8 cellular contexts compared by ENCODE assay signal in genomic region chr17:5439446-5439764, GRCh38. TPM values are rescaled to one million over a fixed set of nuclear protein-coding genes. Genes with fewer than 3 reads are reported as not detected.
DNase-seq lines count a peak whose midpoint lies in the region; TF ChIP-seq lines count a peak whose summit lies in the region.

No MANE protein-coding gene starts in this region.

- H3K27ac ChIP-seq in BLaER1 treated with 17β-estradiol and CSF1 and Interleukin-3, amounts not matched to agents 10 nM and 100 nM, result peak overlapping the region; percentile 27 to 91 (median 88); a peak in 15 of 22 replicates
- peak overlapping the region; percentile 50 for H3K27ac ChIP-seq in neural cell (ENCODE audit: low read length)

- no peaks in the 10 kb centered on the region for H3K9me3 ChIP-seq in BLaER1 treated with 17β-estradiol and CSF1 and Interleukin-3, amounts not matched to agents 10 nM and 100 nM (replicated peaks in 1 of 11)
- no peaks in the 10 kb centered on the region for H3K9me3 ChIP-seq in neural cell (ENCODE audit: low read length)

- no peaks in the 10 kb centered on the region for H3K9me2 ChIP-seq in neural cell (ENCODE audit: insufficient read depth, low read length)

- peaks cover 31 to 43% (median 37%) of the 10 kb centered on the region in 10 experiments for H3K4me1 ChIP-seq in BLaER1 treated with 17β-estradiol and CSF1 and Interleukin-3, amounts not matched to agents 10 nM and 100 nM

- peak overlapping the region; percentile 66 to 93 (median 89) for H3K27ac Mint-ChIP-seq in IgD-negative memory B cell

- H3K27me3 Mint-ChIP-seq in IgD-negative memory B cell, result no peaks in the 10 kb centered on the region

- peaks cover 16 to 25% (median 24%) of the 10 kb centered on the region in 3 donors for H3K4me1 Mint-ChIP-seq in IgD-negative memory B cell

- TF ChIP-seq RAD21 in neural cell (conservative IDR thresholded peaks at IDR 0.05), result no peak

- H3K79me2 ChIP-seq in neural cell (replicated peaks; ENCODE audit: insufficient read depth, low read length), result peaks cover 29% of the 10 kb centered on the region

- no peak for DNase-seq in choroid plexus epithelial cell (ENCODE audit: low read depth)
- no peak for DNase-seq in H4 (ENCODE audit: low spot score)
- no peak for DNase-seq in NCI-H2196 (lab: John Stamatoyannopoulos, UW; ENCODE audit: unreplicated experiment)
- no peak for DNase-seq in NCI-H1105 treated with DMSO at 0.1 percent for 48 hours (lab: John Stamatoyannopoulos, UW)
- no peak for DNase-seq in stimulated activated CD4-positive, alpha-beta T cell treated with anti-CD3 and anti-CD28 coated beads, Interleukin-4, amount 100 ng/mL, for 4 hours

- H3F3A ChIP-seq in neural cell (ENCODE audit: insufficient read depth, low read length, poor library complexity, severe bottlenecking), result no peaks in the 10 kb centered on the region

- peak overlapping the region; percentile 32 to 98 (median 81) for H3K4me2 ChIP-seq in BLaER1 treated with 17β-estradiol and CSF1 and Interleukin-3, amounts not matched to agents 10 nM and 100 nM
- H3K4me2 ChIP-seq in neural cell (ENCODE audit: low read length), result peak overlapping the region; percentile 60

- H3K27me3 ChIP-seq in BLaER1 treated with 17β-estradiol and CSF1 and Interleukin-3, amounts not matched to agents 10 nM and 100 nM, result no peaks in the 10 kb centered on the region
- no peaks in the 10 kb centered on the region for H3K27me3 ChIP-seq in neural cell (ENCODE audit: insufficient read depth, low read depth, low read length)

- peaks cover 0 to 84% (median 60%) of the 10 kb centered on the region in 11 experiments; a peak in 20 of 22 replicates for H4K20me1 ChIP-seq in BLaER1 treated with 17β-estradiol and CSF1 and Interleukin-3, amounts not matched to agents 10 nM and 100 nM
- no peaks in the 10 kb centered on the region for H4K20me1 ChIP-seq in neural cell (ENCODE audit: insufficient read depth)

- peak overlapping the region; percentile 67 to 91 (median 77) for H3K4me3 Mint-ChIP-seq in IgD-negative memory B cell

- H3K36me3 Mint-ChIP-seq in IgD-negative memory B cell, result peaks cover 2% of the 10 kb centered on the region

- H3K4me3 ChIP-seq in BLaER1 treated with 17β-estradiol and CSF1 and Interleukin-3, amounts not matched to agents 10 nM and 100 nM, result peak overlapping the region; percentile 79 to 97 (median 87); a peak in 19 of 20 replicates
- H3K4me3 ChIP-seq in choroid plexus epithelial cell (ENCODE audit: low read depth, low read length), result peak overlapping the region; percentile 37
- peak overlapping the region; percentile 76 for H3K4me3 ChIP-seq in neural cell (ENCODE audit: low read length)

- no peak for TF ChIP-seq CTCF in choroid plexus epithelial cell (conservative IDR thresholded peaks at IDR 0.05; ENCODE audit: low read depth, low read length)
- no peak for TF ChIP-seq CTCF in neural cell (IDR thresholded peaks at IDR 0.05; ENCODE audit: poor library complexity, severe bottlenecking)

- TF ChIP-seq EP300 in neural cell (conservative IDR thresholded peaks at IDR 0.05; ENCODE audit: poor library complexity, severe bottlenecking), result no peak

- H2AFZ ChIP-seq in neural cell (ENCODE audit: low read depth, low read length), result peak overlapping the region; percentile 18

- H3K9ac ChIP-seq in BLaER1 treated with 17β-estradiol and CSF1 and Interleukin-3, amounts not matched to agents 10 nM and 100 nM, result peak overlapping the region; percentile 58 to 94 (median 86); a peak in 20 of 22 replicates
- H3K9ac ChIP-seq in neural cell (ENCODE audit: low read length), result peak overlapping the region; percentile 58

- H3K9me3 Mint-ChIP-seq in IgD-negative memory B cell, result no peaks in the 10 kb centered on the region

- peaks cover 44 to 84% (median 74%) of the 10 kb centered on the region in 11 experiments for H3K36me3 ChIP-seq in BLaER1 treated with 17β-estradiol and CSF1 and Interleukin-3, amounts not matched to agents 10 nM and 100 nM
- no peaks in the 10 kb centered on the region for H3K36me3 ChIP-seq in neural cell (ENCODE audit: insufficient read depth, low read length)

TF ChIP-seq in neural cell, 6 proteins besides CTCF, POLR2A, EP300 and RAD21:
- TF ChIP-seq EZH2 (IDR thresholded peaks at IDR 0.05; ENCODE audit: borderline replicate concordance, insufficient read depth, low read length, poor library complexity, severe bottlenecking) (no peak), POLR2AphosphoS5 (IDR thresholded peaks at IDR 0.05) (no peak), SMC3 (conservative IDR thresholded peaks at IDR 0.05; ENCODE audit: poor library complexity) (no peak), MXI1 (conservative IDR thresholded peaks at IDR 0.05; ENCODE audit: poor library complexity, severe bottlenecking) (no peak), TAF1 (IDR thresholded peaks at IDR 0.05; ENCODE audit: low read depth) (no peak)
- TF ChIP-seq, protein P1, sequence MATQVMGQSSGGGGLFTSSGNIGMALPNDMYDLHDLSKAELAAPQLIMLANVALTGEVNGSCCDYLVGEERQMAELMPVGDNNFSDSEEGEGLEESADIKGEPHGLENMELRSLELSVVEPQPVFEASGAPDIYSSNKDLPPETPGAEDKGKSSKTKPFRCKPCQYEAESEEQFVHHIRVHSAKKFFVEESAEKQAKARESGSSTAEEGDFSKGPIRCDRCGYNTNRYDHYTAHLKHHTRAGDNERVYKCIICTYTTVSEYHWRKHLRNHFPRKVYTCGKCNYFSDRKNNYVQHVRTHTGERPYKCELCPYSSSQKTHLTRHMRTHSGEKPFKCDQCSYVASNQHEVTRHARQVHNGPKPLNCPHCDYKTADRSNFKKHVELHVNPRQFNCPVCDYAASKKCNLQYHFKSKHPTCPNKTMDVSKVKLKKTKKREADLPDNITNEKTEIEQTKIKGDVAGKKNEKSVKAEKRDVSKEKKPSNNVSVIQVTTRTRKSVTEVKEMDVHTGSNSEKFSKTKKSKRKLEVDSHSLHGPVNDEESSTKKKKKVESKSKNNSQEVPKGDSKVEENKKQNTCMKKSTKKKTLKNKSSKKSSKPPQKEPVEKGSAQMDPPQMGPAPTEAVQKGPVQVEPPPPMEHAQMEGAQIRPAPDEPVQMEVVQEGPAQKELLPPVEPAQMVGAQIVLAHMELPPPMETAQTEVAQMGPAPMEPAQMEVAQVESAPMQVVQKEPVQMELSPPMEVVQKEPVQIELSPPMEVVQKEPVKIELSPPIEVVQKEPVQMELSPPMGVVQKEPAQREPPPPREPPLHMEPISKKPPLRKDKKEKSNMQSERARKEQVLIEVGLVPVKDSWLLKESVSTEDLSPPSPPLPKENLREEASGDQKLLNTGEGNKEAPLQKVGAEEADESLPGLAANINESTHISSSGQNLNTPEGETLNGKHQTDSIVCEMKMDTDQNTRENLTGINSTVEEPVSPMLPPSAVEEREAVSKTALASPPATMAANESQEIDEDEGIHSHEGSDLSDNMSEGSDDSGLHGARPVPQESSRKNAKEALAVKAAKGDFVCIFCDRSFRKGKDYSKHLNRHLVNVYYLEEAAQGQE (IDR thresholded peaks at IDR 0.05; ENCODE audit: borderline replicate concordance), result no peak
TF ChIP-seq in neural cell: peak in this region for 0.

RNA-seq across cellular contexts. Expression of gene C1QBP, which starts 0.5 kb away (rescaled TPM):
- 281 TPM for polyA plus RNA-seq in IgD-negative memory B cell
- polyA plus RNA-seq in neural cell, result 222 and 247 TPM in 2 replicates
- 89.6 and 106 TPM in 2 replicates for polyA minus RNA-seq in neural cell
- total RNA-seq in H4 (2014; rRNA removed; shearing (Covaris generic)), result 273 and 317 TPM in 2 replicates

RNA-seq across cellular contexts. Expression of gene RPAIN, which starts 19.4 kb away (rescaled TPM):
- 36.8 TPM for polyA plus RNA-seq in IgD-negative memory B cell
- 438 and 451 TPM in 2 replicates for polyA plus RNA-seq in neural cell
- polyA minus RNA-seq in neural cell, result 134 and 149 TPM in 2 replicates
- 34.8 and 43.2 TPM in 2 replicates for total RNA-seq in H4 (2014; rRNA removed; shearing (Covaris generic))

RNA-seq across cellular contexts. Expression of gene NUP88, which starts 19.9 kb away (rescaled TPM):
- polyA plus RNA-seq in IgD-negative memory B cell (188 TPM), neural cell (86.5 and 92.9 TPM in 2 replicates)
- polyA minus RNA-seq in neural cell, result 150 and 159 TPM in 2 replicates
- total RNA-seq in H4 (2014; rRNA removed; shearing (Covaris generic)), result 90.5 and 127 TPM in 2 replicates

RNA-seq across cellular contexts. Expression of gene DHX33, which starts 29.4 kb away (rescaled TPM):
- 1.1 TPM for polyA plus RNA-seq in IgD-negative memory B cell
- 12.4 and 14.2 TPM in 2 replicates for polyA plus RNA-seq in neural cell
- 21.4 and 24.3 TPM in 2 replicates for polyA minus RNA-seq in neural cell
- 3.9 and 5.8 TPM in 2 replicates for total RNA-seq in H4 (2014; rRNA removed; shearing (Covaris generic))

RNA-seq across cellular contexts. Expression of gene DERL2, which starts 46.6 kb away (rescaled TPM):
- polyA plus RNA-seq in IgD-negative memory B cell (66.7 TPM), neural cell (54.9 and 64.4 TPM in 2 replicates)
- polyA minus RNA-seq in neural cell, result 72.1 and 73.3 TPM in 2 replicates
- 21.2 and 43.2 TPM in 2 replicates for total RNA-seq in H4 (2014; rRNA removed; shearing (Covaris generic))

Comparison
In these comparisons a context has a peak if more than half of its experiments do, and no peak if none do; other contexts are left out.
1. H3K4me3 ChIP-seq: peak in every context shown above with its lines; median percentile 87 in BLaER1 treated with 17β-estradiol and CSF1 and Interleukin-3, amounts not matched to agents 10 nM and 100 nM; 76 in neural cell; 37 in choroid plexus epithelial cell.
2. RNA of gene RPAIN, which starts 19.4 kb away (polyA plus RNA-seq): 438 to 451 TPM in neural cell; 36.8 TPM in IgD-negative memory B cell (single experiment); every median in the first group is over 10 times any median in the second.